8 cellular contexts compared by ENCODE assay signal in the genomic region with DNA sequence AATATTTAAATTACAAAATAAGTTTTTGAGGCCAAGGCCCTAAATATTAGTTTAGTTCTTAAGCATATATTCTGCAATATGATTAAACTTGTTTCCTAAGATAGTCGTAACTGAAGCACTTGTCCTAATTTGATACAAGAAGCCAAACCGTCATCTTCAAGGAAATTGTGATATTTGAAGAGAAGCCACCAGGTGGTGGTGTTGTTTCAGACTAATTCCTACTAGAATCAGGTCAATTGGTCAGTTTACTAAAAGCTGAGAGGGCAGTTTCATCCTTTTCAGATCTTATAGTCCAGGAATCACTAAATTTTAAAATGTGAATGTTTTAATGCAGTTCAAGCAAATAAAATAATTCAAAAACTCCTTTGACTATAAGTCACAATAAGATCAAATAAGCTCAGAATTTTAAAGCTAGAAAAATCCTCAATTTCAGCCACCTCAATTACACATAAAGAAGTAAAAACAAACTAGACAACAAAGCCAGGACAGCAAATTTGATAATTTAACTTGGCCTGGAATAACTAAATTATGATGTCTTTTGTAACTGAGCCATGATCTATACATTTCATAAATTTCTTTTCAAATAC. TPM values are rescaled to one million over a fixed set of nuclear protein-coding genes. Genes with fewer than 3 reads are reported as not detected.
A peak's percentile ranks its signal among the peaks of the same experiment; 100 is the strongest.
DNase-seq lines count a peak whose midpoint lies in the region; ATAC-seq and TF ChIP-seq lines count a peak whose summit lies in the region.

No MANE protein-coding gene starts in this region.

- peak; percentile 66 for ATAC-seq in GM19452 (IDR thresholded peaks at IDR 0.05; ENCODE audit: unreplicated experiment)
- ATAC-seq in GM21576 (IDR thresholded peaks at IDR 0.05; ENCODE audit: unreplicated experiment), result no peak
- ATAC-seq in HG02759 (IDR thresholded peaks at IDR 0.05; ENCODE audit: unreplicated experiment), result no peak

- peak; percentile 11 for DNase-seq in DMS153 (lab: John Stamatoyannopoulos, UW)
- peak; percentile 37 for DNase-seq in NCI-H146 (lab: John Stamatoyannopoulos, UW)
- peak; percentile 54 for DNase-seq in SW480 (ENCODE audit: low spot score)
- peak; percentile 54 for DNase-seq in fibroblast of the conjunctiva (ENCODE audit: low read depth)
- no peak for DNase-seq in progenitor cell of endocrine pancreas (ENCODE audit: low spot score, unreplicated experiment)

- TF ChIP-seq CTCF in progenitor cell of endocrine pancreas (IDR thresholded peaks at IDR 0.05; ENCODE audit: unreplicated experiment), result peak; percentile 76

- peaks cover 9% of the 10 kb centered on the region for H3K27me3 Mint-ChIP-seq in progenitor cell of endocrine pancreas

- H3K4me1 Mint-ChIP-seq in progenitor cell of endocrine pancreas (ENCODE audit: low read depth), result no peaks in the 10 kb centered on the region

- H3K27ac Mint-ChIP-seq in progenitor cell of endocrine pancreas, result no peak overlapping the region

- no peaks in the 10 kb centered on the region for H3K36me3 Mint-ChIP-seq in progenitor cell of endocrine pancreas (ENCODE audit: insufficient read depth)

- no peak overlapping the region for H3K4me3 Mint-ChIP-seq in progenitor cell of endocrine pancreas (ENCODE audit: low read depth)

- H3K9me3 Mint-ChIP-seq in progenitor cell of endocrine pancreas (ENCODE audit: low read depth), result no peaks in the 10 kb centered on the region

RNA-seq across cellular contexts. Expression of a gene that starts 7.1 kb away (rescaled TPM):
- total RNA-seq in progenitor cell of endocrine pancreas, result 68.8 and 74.9 TPM in 2 replicates
